ENCODE assay signal across 15 cellular contexts in genomic region chr6:63261820-63262219, GRCh38.
"Had no signal": no experiment of that assay in that cellular context is flagged by ENCODE, and none has a peak within 500 bp of the region (broad histone marks: within the 10 kb centered on the region; RNA-seq: fewer than 3 reads in every experiment).

No MANE protein-coding gene starts in this region.

- DNase-seq: activated CD4-positive, alpha-beta T cell treated with anti-CD3 and anti-CD28 coated beads for 48 hours; activated naive CD4-positive, alpha-beta T cell; aorta; dermis blood vessel endothelial cell; endodermal cell; erythroblast; kidney; pancreas; stimulated activated CD4-positive, alpha-beta T cell treated with anti-CD3 and anti-CD28 coated beads, Interleukin-4, amount 100 ng/mL, for 4 hours; thyroid gland; uterus had no signal

- H3K4me3 ChIP-seq: breast epithelium, hepatocyte, neural progenitor cell, pancreas, thyroid gland, uterus had no signal

- ATAC-seq: pancreas, WTC11 had no signal
